8 cellular contexts compared by ENCODE assay signal in genomic region chr9:137578518-137579258, GRCh38. TPM values are rescaled to one million over a fixed set of nuclear protein-coding genes. Genes with fewer than 3 reads are reported as not detected.
DNase-seq lines count a peak whose midpoint lies in the region; ATAC-seq and TF ChIP-seq lines count a peak whose summit lies in the region.

Gene DPH7, minus strand, starts transcription at chr9:137578925. Its CDS starts 148 bp downstream, at chr9:137578777.

- peaks cover 27% of the 10 kb centered on the region for H3K4me1 Mint-ChIP-seq in CD8-positive, alpha-beta T cell (ENCODE audit: low read depth)
- H3K4me1 Mint-ChIP-seq in activated CD8-positive, alpha-beta T cell treated with anti-CD3 and anti-CD28 coated beads, Interleukin-2, amount 10 ng/mL, durations not matched to agents 7 days and 5 days (ENCODE audit: low read depth) = peaks cover 35% of the 10 kb centered on the region

- peak within 1 kb of the TSS; percentile 67 for H3K27ac Mint-ChIP-seq in CD8-positive, alpha-beta T cell
- peak within 1 kb of the TSS; percentile 72 for H3K27ac Mint-ChIP-seq in activated CD8-positive, alpha-beta T cell treated with anti-CD3 and anti-CD28 coated beads, Interleukin-2, amount 10 ng/mL, durations not matched to agents 7 days and 5 days

- CTCF ChIA-PET in CD8-positive, alpha-beta T cell (lab: Charles Lee) = interaction anchor here (0.6 to 1.8 kb wide), 9 partner anchors 9 to 42 kb away, joined by 3 to 22 read pairs (median 4); partner anchors contain the start of gene MRPL41
- CTCF ChIA-PET in activated CD8-positive, alpha-beta T cell treated with anti-CD3 and anti-CD28 coated beads, Interleukin-2, amount 10 ng/mL, durations not matched to agents 7 days and 5 days (lab: Charles Lee) = interaction anchor here (0.7 to 3.1 kb wide), 11 partner anchors 10 to 239 kb away, joined by 3 to 16 read pairs (median 3); partner anchors contain the start of genes ARRDC1, EHMT1, MRPL41 and ZMYND19

- peak; percentile 96 for ATAC-seq in CD8-positive, alpha-beta T cell
- peak; percentile 93 for ATAC-seq in GM19438 (IDR thresholded peaks at IDR 0.05; ENCODE audit: low read depth, unreplicated experiment)
- peak; percentile 99 for ATAC-seq in activated CD8-positive, alpha-beta T cell treated with anti-CD3 and anti-CD28 coated beads, Interleukin-2, amount 10 ng/mL, durations not matched to agents 7 days and 5 days

- H3K9me3 ChIP-seq in CD8-positive, alpha-beta T cell (ENCODE audit: low read length) = no peaks in the 10 kb centered on the region

- H3K4me1 ChIP-seq in CD8-positive, alpha-beta T cell (ENCODE audit: insufficient read depth, low read length) = peaks cover 24% of the 10 kb centered on the region

- intact Hi-C loops in CD8-positive, alpha-beta T cell (cut with DNase I, micrococcal nuclease) = loop anchor here (1.0 to 2.0 kb wide), 4 partner anchors 27 to 40 kb away; partner anchors contain the start of genes ARRDC1 (in 2 of the 2), EHMT1 (in 1 of the 2) and MRPL41 (in 1 of the 2)

- peak; percentile 79 for TF ChIP-seq CTCF in CD8-positive, alpha-beta T cell (IDR thresholded peaks at IDR 0.05)

- H3K27me3 ChIP-seq in CD8-positive, alpha-beta T cell (ENCODE audit: insufficient read depth, low read length) = no peaks in the 10 kb centered on the region

- peak within 1 kb of the TSS; percentile 57 for H3K27ac ChIP-seq in CD8-positive, alpha-beta T cell (ENCODE audit: low read depth, low read length)

- peak within 1 kb of the TSS; percentile 95 for H3K4me3 ChIP-seq in CD8-positive, alpha-beta T cell (ENCODE audit: low read depth, low read length)

- POLR2A ChIA-PET in CD8-positive, alpha-beta T cell (lab: Charles Lee) = interaction anchor here (1.5 to 2.6 kb wide), 3 partner anchors 13 to 40 kb away, joined by 5 to 8 read pairs (median 7); partner anchors contain the start of genes EHMT1 and MRPL41
- POLR2A ChIA-PET in activated CD8-positive, alpha-beta T cell treated with anti-CD3 and anti-CD28 coated beads, Interleukin-2, amount 10 ng/mL, durations not matched to agents 7 days and 5 days (lab: Charles Lee) = interaction anchor here (0.7 to 1.7 kb wide), 3 partner anchors 11 to 22 kb away, joined by 3 to 9 read pairs (median 5); partner anchors contain the start of gene ZMYND19

- no peaks in the 10 kb centered on the region for H3K27me3 Mint-ChIP-seq in CD8-positive, alpha-beta T cell (ENCODE audit: low read depth)
- no peaks in the 10 kb centered on the region for H3K27me3 Mint-ChIP-seq in activated CD8-positive, alpha-beta T cell treated with anti-CD3 and anti-CD28 coated beads, Interleukin-2, amount 10 ng/mL, durations not matched to agents 7 days and 5 days (ENCODE audit: low read depth)

- DNase-seq in CD8-positive, alpha-beta T cell = peak; percentile 91 to 98 (median 96)
- DNase-seq in HK-2 (ENCODE audit: unreplicated experiment) (peak; percentile 95), NCI-H82 treated with DMSO at 0.1 percent for 48 hours (lab: John Stamatoyannopoulos, UW; ENCODE audit: unreplicated experiment) (peak; percentile 65), lung microvascular endothelial cell (ENCODE audit: low read depth in 2 of 2) (peak; percentile 94 to 95)
- DNase-seq in activated CD8-positive, alpha-beta T cell treated with anti-CD3 and anti-CD28 coated beads, Interleukin-2, amount 10 ng/mL, durations not matched to agents 7 days and 5 days = peak; percentile 96
- DNase-seq in effector CD4-positive, alpha-beta T cell = peak; percentile 96
- DNase-seq in stimulated activated CD4-positive, alpha-beta T cell treated with anti-CD3 and anti-CD28 coated beads, TNF-alpha, amount 100 ng/mL, for 48 hours (ENCODE audit: low read depth in 3 of 3) = peak; percentile 89 to 98 (median 94)

- H3K9me3 Mint-ChIP-seq in CD8-positive, alpha-beta T cell = no peaks in the 10 kb centered on the region
- no peaks in the 10 kb centered on the region for H3K9me3 Mint-ChIP-seq in activated CD8-positive, alpha-beta T cell treated with anti-CD3 and anti-CD28 coated beads, Interleukin-2, amount 10 ng/mL, durations not matched to agents 7 days and 5 days (ENCODE audit: insufficient read depth)

- peaks cover 51% of the 10 kb centered on the region for H3K36me3 Mint-ChIP-seq in CD8-positive, alpha-beta T cell
- peaks cover 41% of the 10 kb centered on the region for H3K36me3 Mint-ChIP-seq in activated CD8-positive, alpha-beta T cell treated with anti-CD3 and anti-CD28 coated beads, Interleukin-2, amount 10 ng/mL, durations not matched to agents 7 days and 5 days (ENCODE audit: low read depth)

- peaks cover 8% of the 10 kb centered on the region for H3K36me3 ChIP-seq in CD8-positive, alpha-beta T cell (ENCODE audit: insufficient read depth, low read length)

- H3K4me3 Mint-ChIP-seq in CD8-positive, alpha-beta T cell = peak within 1 kb of the TSS; percentile 81
- H3K4me3 Mint-ChIP-seq in activated CD8-positive, alpha-beta T cell treated with anti-CD3 and anti-CD28 coated beads, Interleukin-2, amount 10 ng/mL, durations not matched to agents 7 days and 5 days = peak within 1 kb of the TSS; percentile 81

RNA-seq across cellular contexts. Expression of gene DPH7, which starts in this region (rescaled TPM):
- total RNA-seq in CD8-positive, alpha-beta T cell = 10 to 100 TPM; 47.0 to 49.8 TPM
- total RNA-seq in activated CD8-positive, alpha-beta T cell treated with anti-CD3 and anti-CD28 coated beads, Interleukin-2, amount 10 ng/mL, durations not matched to agents 7 days and 5 days = 10 to 100 TPM; 36.8 to 37.1 TPM
- 10.9 and 15.7 TPM in 2 replicates for total RNA-seq in lung microvascular endothelial cell

Comparison
In these comparisons a context has a peak if more than half of its experiments do, and no peak if none do; other contexts are left out.
1. Peak in every context shown above with its lines: DNase-seq, ATAC-seq, H3K4me3 ChIP-seq and H3K27ac ChIP-seq.